ENCODE assay signal across 13 cellular contexts in the genomic region with DNA sequence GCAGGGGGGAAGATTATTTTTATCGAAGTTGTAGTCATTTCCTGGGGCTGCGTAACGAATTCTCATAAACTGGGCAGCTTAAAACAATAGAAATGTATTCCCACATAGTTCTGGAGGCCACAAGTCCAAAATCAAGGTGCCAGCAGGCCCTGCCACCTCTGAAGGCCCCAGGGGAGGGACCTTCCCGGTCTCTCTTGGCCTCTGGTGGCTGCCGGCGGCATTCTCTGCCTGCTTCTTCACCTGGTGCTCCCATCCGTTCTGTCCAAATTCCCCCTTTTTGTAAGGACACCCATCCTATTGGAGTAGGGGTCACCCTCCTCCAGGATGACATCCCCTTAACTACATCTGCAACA.
A peak's percentile ranks its signal among the peaks of the same experiment; 100 is the strongest.
DNase-seq lines count a peak whose midpoint lies in the region; ATAC-seq and TF ChIP-seq lines count a peak whose summit lies in the region.
"Had no signal": no experiment of that assay in that cellular context is flagged by ENCODE, and none has a peak within 500 bp of the region (broad histone marks: within the 10 kb centered on the region; RNA-seq: fewer than 3 reads in every experiment).

No MANE protein-coding gene starts in this region.

- no peaks in the 10 kb centered on the region for H3K27me3 Mint-ChIP-seq in CD4-positive, CD25-positive, alpha-beta regulatory T cell
- H3K27me3 Mint-ChIP-seq in dendritic cell treated with granulocyte-macrophage colony-stimulating factor and Interleukin-4, amounts not matched to agents 40 ng/mL and 50 ng/mL, for 4 days: no peaks in the 10 kb centered on the region
- no peaks in the 10 kb centered on the region for H3K27me3 Mint-ChIP-seq in mesothelial cell of epicardium (ENCODE audit: low read depth)

- peak overlapping the region; percentile 77 for H3K27ac ChIP-seq in CD4-positive, CD25-positive, alpha-beta regulatory T cell (ENCODE audit: insufficient read depth, low read length, poor library complexity, severe bottlenecking)
- H3K27ac ChIP-seq in HL-60 (replicated peaks) (peak overlapping the region; percentile 91), sigmoid colon (peak overlapping the region; percentile 79 to 85 (median 84))
- H3K27ac ChIP-seq: cardiac muscle cell, thoracic aorta had no signal

- no peaks in the 10 kb centered on the region for H3K36me3 ChIP-seq in CD4-positive, CD25-positive, alpha-beta regulatory T cell (ENCODE audit: control insufficient read depth, insufficient read depth, low read length)
- peaks cover 0 to 42% (median 4%) of the 10 kb centered on the region in 4 donors for H3K36me3 ChIP-seq in sigmoid colon
- H3K36me3 ChIP-seq: cardiac muscle cell, thoracic aorta had no signal

- TF ChIP-seq POLR2A in sigmoid colon (IDR thresholded peaks at IDR 0.05): no peak

- peak overlapping the region; percentile 53 for H3K4me3 ChIP-seq in CD4-positive, CD25-positive, alpha-beta regulatory T cell (ENCODE audit: low read depth, low read length)
- no peak overlapping the region for H3K4me3 ChIP-seq in HL-60 (replicated peaks; ENCODE audit: insufficient read depth, low read length)
- no peak overlapping the region for H3K4me3 ChIP-seq in sigmoid colon
- H3K4me3 ChIP-seq: cardiac muscle cell, thoracic aorta had no signal

- 64 to 90% methylated on average over 7 of the region's 7 CpGs for WGBS in sigmoid colon, 2 donors

- peak overlapping the region; percentile 99 for H3K27ac Mint-ChIP-seq in CD4-positive, CD25-positive, alpha-beta regulatory T cell
- H3K27ac Mint-ChIP-seq in dendritic cell treated with granulocyte-macrophage colony-stimulating factor and Interleukin-4, amounts not matched to agents 40 ng/mL and 50 ng/mL, for 4 days: peak overlapping the region; percentile 78
- no peak overlapping the region for H3K27ac Mint-ChIP-seq in mesothelial cell of epicardium

- no peaks in the 10 kb centered on the region for H3K27me3 ChIP-seq in CD4-positive, CD25-positive, alpha-beta regulatory T cell (ENCODE audit: control insufficient read depth, insufficient read depth, low read length)
- no peaks in the 10 kb centered on the region for H3K27me3 ChIP-seq in HL-60 (ENCODE audit: insufficient read depth, poor library complexity, severe bottlenecking)
- H3K27me3 ChIP-seq in sigmoid colon: no peaks in the 10 kb centered on the region
- H3K27me3 ChIP-seq: cardiac muscle cell had no signal

- H3K9me3 ChIP-seq in CD4-positive, CD25-positive, alpha-beta regulatory T cell (ENCODE audit: control insufficient read depth in 2 of 2, low read length in 2 of 2): peaks cover 0 to 4% of the 10 kb centered on the region in 2 experiments
- H3K9me3 ChIP-seq in sigmoid colon: no peaks in the 10 kb centered on the region
- H3K9me3 ChIP-seq: thoracic aorta had no signal

- peaks cover 30% of the 10 kb centered on the region for H3K4me1 ChIP-seq in CD4-positive, CD25-positive, alpha-beta regulatory T cell (ENCODE audit: control insufficient read depth, insufficient read depth, low read length, poor library complexity, severe bottlenecking)
- peaks cover 0 to 77% (median 55%) of the 10 kb centered on the region in 4 donors for H3K4me1 ChIP-seq in sigmoid colon

- intact Hi-C loops in dendritic cell treated with granulocyte-macrophage colony-stimulating factor and Interleukin-4, amounts not matched to agents 40 ng/mL and 50 ng/mL, for 4 days (cut with micrococcal nuclease): no loop called here
- intact Hi-C loops in sigmoid colon (cut with DNase I): no loop called here

- peaks cover 9% of the 10 kb centered on the region for H3K36me3 Mint-ChIP-seq in CD4-positive, CD25-positive, alpha-beta regulatory T cell
- no peaks in the 10 kb centered on the region for H3K36me3 Mint-ChIP-seq in dendritic cell treated with granulocyte-macrophage colony-stimulating factor and Interleukin-4, amounts not matched to agents 40 ng/mL and 50 ng/mL, for 4 days (ENCODE audit: low read depth)
- H3K36me3 Mint-ChIP-seq in mesothelial cell of epicardium: peaks cover 7% of the 10 kb centered on the region

- peaks cover 0 to 2% (median 0%) of the 10 kb centered on the region in 7 donors for H3K9me3 Mint-ChIP-seq in CD4-positive, CD25-positive, alpha-beta regulatory T cell
- H3K9me3 Mint-ChIP-seq in dendritic cell treated with granulocyte-macrophage colony-stimulating factor and Interleukin-4, amounts not matched to agents 40 ng/mL and 50 ng/mL, for 4 days: no peaks in the 10 kb centered on the region
- no peaks in the 10 kb centered on the region for H3K9me3 Mint-ChIP-seq in mesothelial cell of epicardium

- ATAC-seq in CD4-positive, CD25-positive, alpha-beta regulatory T cell (ENCODE audit: low read depth in 2 of 2): no peak
- no peak for ATAC-seq in HG02678 (IDR thresholded peaks at IDR 0.05; ENCODE audit: unreplicated experiment)

- peak overlapping the region in 3 of 4 donors; percentile 82 to 85 (median 82) for H3K4me3 Mint-ChIP-seq in CD4-positive, CD25-positive, alpha-beta regulatory T cell
- H3K4me3 Mint-ChIP-seq in dendritic cell treated with granulocyte-macrophage colony-stimulating factor and Interleukin-4, amounts not matched to agents 40 ng/mL and 50 ng/mL, for 4 days: no peak overlapping the region
- no peak overlapping the region for H3K4me3 Mint-ChIP-seq in mesothelial cell of epicardium

- peaks cover 7 to 40% (median 20%) of the 10 kb centered on the region in 4 donors for H3K4me1 Mint-ChIP-seq in CD4-positive, CD25-positive, alpha-beta regulatory T cell
- H3K4me1 Mint-ChIP-seq in dendritic cell treated with granulocyte-macrophage colony-stimulating factor and Interleukin-4, amounts not matched to agents 40 ng/mL and 50 ng/mL, for 4 days (ENCODE audit: low read depth): peaks cover 23% of the 10 kb centered on the region
- H3K4me1 Mint-ChIP-seq in mesothelial cell of epicardium: peaks cover 11% of the 10 kb centered on the region

- peak in 2 of 3 donors; percentile 15 to 44 for DNase-seq in CD4-positive, CD25-positive, alpha-beta regulatory T cell
- DNase-seq in HL-60 (ENCODE audit: low read depth in 1 of 2, low spot score in 1 of 2): no peak
- DNase-seq in sigmoid colon: peak; percentile 46
- DNase-seq in mesothelial cell of epicardium (ENCODE audit: low spot score in 2 of 2, unreplicated experiment in 2 of 2): no peak
- no peak for DNase-seq in NCI-H1436 (lab: John Stamatoyannopoulos, UW)
- no peak for DNase-seq in cerebellum (ENCODE audit: low spot score)
- DNase-seq: Calu3, NCI-H2227 treated with DMSO at 0.1 percent for 48 hours, retina had no signal

- TF ChIP-seq CTCF in HL-60 (IDR thresholded peaks at IDR 0.05; ENCODE audit: insufficient read depth, low read length) (no peak), sigmoid colon (IDR thresholded peaks at IDR 0.05) (no peak), mesothelial cell of epicardium (IDR thresholded peaks at IDR 0.05; ENCODE audit: unreplicated experiment) (no peak)

- no peak for TF ChIP-seq EP300 in sigmoid colon (IDR thresholded peaks at IDR 0.05)

Comparison
In these comparisons a context has a peak if more than half of its experiments do, and no peak if none do; other contexts are left out.
1. DNase-seq: peak in CD4-positive, CD25-positive, alpha-beta regulatory T cell (2 of 3) and sigmoid colon (single experiment); none in HL-60 (0 of 2), mesothelial cell of epicardium (0 of 2), NCI-H1436 (single experiment) and cerebellum (single experiment).
2. H3K4me3 Mint-ChIP-seq: peak in CD4-positive, CD25-positive, alpha-beta regulatory T cell (3 of 4); none in dendritic cell treated with granulocyte-macrophage colony-stimulating factor and Interleukin-4, amounts not matched to agents 40 ng/mL and 50 ng/mL, for 4 days (single experiment) and mesothelial cell of epicardium (single experiment).
3. Peak in every context shown above with its lines, with median percentiles within 50 percentile points of each other: H3K27ac ChIP-seq.